Comparison of ENCODE assay signal across 8 cellular contexts in genomic region chr1:201461783-201462441, GRCh38. TPM values are rescaled to one million over a fixed set of nuclear protein-coding genes. Genes with fewer than 3 reads are reported as not detected.
DNase-seq lines count a peak whose midpoint lies in the region; ATAC-seq lines count a peak whose summit lies in the region.

No MANE protein-coding gene starts in this region.

- intact Hi-C loops in aorta (cut with DNase I), result no loop called here

- ATAC-seq in aorta (ENCODE audit: low FRiP score), result peak; percentile 91
- no peak for ATAC-seq in GM19324 (IDR thresholded peaks at IDR 0.05; ENCODE audit: low FRiP score, unreplicated experiment)

- H3K27ac ChIP-seq in aorta (ENCODE audit: low read depth in 1 of 2, low read length in 2 of 2), result peak overlapping the region; percentile 83 to 100

- 32 to 34% methylated on average over 12 of the region's 12 CpGs for WGBS in aorta, 2 donors

- H3K27me3 ChIP-seq in aorta (ENCODE audit: control insufficient read depth in 1 of 2, insufficient read depth in 2 of 2, low read length in 1 of 2), result no peaks in the 10 kb centered on the region
- H3K27me3 ChIP-seq in H7 (ENCODE audit: control insufficient read depth, insufficient read depth, low read length), result no peaks in the 10 kb centered on the region; the same call in 1 of the 2 replicates

- DNase-seq in NCI-H510A (lab: John Stamatoyannopoulos, UW) (peak; percentile 37), NCI-H510A treated with DMSO at 0.1 percent for 48 hours (lab: John Stamatoyannopoulos, UW) (no peak), dermis blood vessel endothelial cell (peak; percentile 83), mucosa of gallbladder (ENCODE audit: low spot score) (peak; percentile 77), aorta (peak; percentile 93), activated gamma-delta T cell (lab: John Stamatoyannopoulos, UW) (no peak), H7 (no peak)

- no peaks in the 10 kb centered on the region for H3K4me1 ChIP-seq in aorta (ENCODE audit: control insufficient read depth in 1 of 2, insufficient read depth in 2 of 2, low read length in 2 of 2)

- H3K4me3 ChIP-seq in aorta (ENCODE audit: low read length in 2 of 2), result no peak overlapping the region
- H3K4me3 ChIP-seq in H7 (ENCODE audit: insufficient read depth, low read depth, low read length), result no peak overlapping the region

- H3K9me3 ChIP-seq in aorta (ENCODE audit: control insufficient read depth, low read length), result no peaks in the 10 kb centered on the region

- H3K36me3 ChIP-seq in aorta (ENCODE audit: control insufficient read depth in 1 of 2, insufficient read depth in 2 of 2, low read length in 1 of 2) (peaks cover 0 to 5% of the 10 kb centered on the region in 2 donors), H7 (replicated peaks; ENCODE audit: control insufficient read depth, insufficient read depth, low read length) (peaks cover 14% of the 10 kb centered on the region)

RNA-seq across cellular contexts. Expression of gene PHLDA3, which starts 7.1 kb away (rescaled TPM):
- total RNA-seq in dermis blood vessel endothelial cell (29.4 and 56.3 TPM in 2 replicates), mucosa of gallbladder (39.4 TPM), aorta (10 to 100 TPM; 66.1 to 71.6 TPM)
- 10 to 100 TPM; 33.7 to 46.1 TPM for polyA plus RNA-seq in aorta
- 3.4 and 4.1 TPM in 2 replicates for total RNA-seq in H7 (2014; rRNA removed; shearing (Covaris generic))

RNA-seq across cellular contexts. Expression of gene TNNI1, which starts 40.4 kb away (rescaled TPM):
- total RNA-seq in dermis blood vessel endothelial cell (not detected in 2 replicates), mucosa of gallbladder (0.66 TPM), aorta (not detected)
- polyA plus RNA-seq in aorta, result under 1 TPM; 0.38 to 0.61 TPM
- 0.18 and 1.2 TPM in 2 replicates for total RNA-seq in H7 (2014; rRNA removed; shearing (Covaris generic))

RNA-seq across cellular contexts. Expression of gene CSRP1, which starts 45.0 kb away (rescaled TPM):
- total RNA-seq in dermis blood vessel endothelial cell (256 and 443 TPM in 2 replicates), mucosa of gallbladder (524 TPM), aorta (1,000 to 10,000 TPM in 1 of 2 donors, 100 to 1,000 TPM in 1; 599 to 1,490 TPM)
- polyA plus RNA-seq in aorta, result 100 to 1,000 TPM; 703 to 838 TPM
- 0.73 and 0.74 TPM in 2 replicates for total RNA-seq in H7 (2014; rRNA removed; shearing (Covaris generic))

Comparison
In these comparisons a context has a peak if more than half of its experiments do, and no peak if none do; other contexts are left out.
1. DNase-seq: peak in NCI-H510A (single experiment), dermis blood vessel endothelial cell (single experiment), mucosa of gallbladder (single experiment) and aorta (2 of 2); none in NCI-H510A treated with DMSO at 0.1 percent for 48 hours (single experiment), activated gamma-delta T cell (single experiment) and H7 (single experiment).
2. RNA of gene CSRP1, which starts 45.0 kb away (total RNA-seq): 599 to 1,490 TPM in aorta, 524 TPM in mucosa of gallbladder (single experiment) and 256 to 443 TPM in dermis blood vessel endothelial cell; 0.73 to 0.74 TPM in H7; every median in the first group is over 100 times any median in the second.